Comparison of ENCODE assay signal across 24 cellular contexts in genomic region chr14:87109271-87109670, GRCh38.
"Had no signal": no experiment of that assay in that cellular context is flagged by ENCODE, and none has a peak within 500 bp of the region (broad histone marks: within the 10 kb centered on the region; RNA-seq: fewer than 3 reads in every experiment).

No MANE protein-coding gene starts in this region.

- ATAC-seq: activated CD8-positive, alpha-beta memory T cell treated with anti-CD3 and anti-CD28 coated beads, Interleukin-2, amount 10 ng/mL, durations not matched to agents 7 days and 5 days; PC-3; T-helper 17 cell; WTC11 had no signal

- H3K4me1 Mint-ChIP-seq: activated CD4-positive, alpha-beta T cell treated with anti-CD3 and anti-CD28 coated beads, Interleukin-2, amount 10 ng/mL, durations not matched to agents 24 days and 14 days; activated CD8-positive, alpha-beta memory T cell treated with anti-CD3 and anti-CD28 coated beads, Interleukin-2, amount 10 ng/mL, durations not matched to agents 7 days and 5 days; activated naive CD4-positive, alpha-beta T cell treated with anti-CD3 and anti-CD28 coated beads, Interleukin-2, amount 50 U/mL, for 24 hours; central memory CD8-positive, alpha-beta T cell; T-helper 17 cell had no signal

- H3K36me3 Mint-ChIP-seq: activated CD8-positive, alpha-beta memory T cell treated with anti-CD3 and anti-CD28 coated beads, Interleukin-2, amount 10 ng/mL, durations not matched to agents 7 days and 5 days; activated naive CD4-positive, alpha-beta T cell treated with anti-CD3 and anti-CD28 coated beads, Interleukin-2, amount 50 U/mL, for 24 hours; brain; WTC11 had no signal

- H3K9me3 Mint-ChIP-seq: activated CD4-positive, alpha-beta T cell treated with anti-CD3 and anti-CD28 coated beads, Interleukin-2, amount 10 ng/mL, durations not matched to agents 24 days and 14 days; activated T-helper 1 cell treated with anti-CD3 and anti-CD28 coated beads, Interleukin-12 subunit alpha, Interleukin-12 subunit beta, Interleukin-2, Interleukin-4 antibody, amounts not matched to agents 30 ng/mL and 10 ng/mL and 1 ng/mL, durations not matched to agents 14 hours and 24 hours and 36 hours; brain; WTC11 had no signal

- H3K4me3 Mint-ChIP-seq: activated CD4-positive, alpha-beta T cell treated with anti-CD3 and anti-CD28 coated beads, Interleukin-2, amount 10 ng/mL, durations not matched to agents 24 days and 14 days; activated CD8-positive, alpha-beta memory T cell treated with anti-CD3 and anti-CD28 coated beads, Interleukin-2, amount 10 ng/mL, durations not matched to agents 7 days and 5 days; activated naive CD4-positive, alpha-beta T cell treated with anti-CD3 and anti-CD28 coated beads, Interleukin-2, amount 50 U/mL, for 24 hours; activated T-cell treated with anti-CD3 and anti-CD28 coated beads, Interleukin-2, amount 50 U/mL, for 24 hours; activated T-helper 1 cell treated with anti-CD3 and anti-CD28 coated beads, Interleukin-12 subunit alpha, Interleukin-12 subunit beta, Interleukin-2, Interleukin-4 antibody, amounts not matched to agents 30 ng/mL and 10 ng/mL and 1 ng/mL, durations not matched to agents 14 hours and 24 hours and 36 hours; brain; central memory CD8-positive, alpha-beta T cell; T-helper 17 cell; WTC11 had no signal

- H3K27ac Mint-ChIP-seq: activated CD4-positive, alpha-beta T cell treated with anti-CD3 and anti-CD28 coated beads, Interleukin-2, amount 10 ng/mL, durations not matched to agents 24 days and 14 days; activated CD8-positive, alpha-beta memory T cell treated with anti-CD3 and anti-CD28 coated beads, Interleukin-2, amount 10 ng/mL, durations not matched to agents 7 days and 5 days; activated naive CD4-positive, alpha-beta T cell treated with anti-CD3 and anti-CD28 coated beads, Interleukin-2, amount 50 U/mL, for 24 hours; activated T-cell treated with anti-CD3 and anti-CD28 coated beads, Interleukin-2, amount 50 U/mL, for 24 hours; activated T-helper 1 cell treated with anti-CD3 and anti-CD28 coated beads, Interleukin-12 subunit alpha, Interleukin-12 subunit beta, Interleukin-2, Interleukin-4 antibody, amounts not matched to agents 30 ng/mL and 10 ng/mL and 1 ng/mL, durations not matched to agents 14 hours and 24 hours and 36 hours; brain; T-helper 17 cell; WTC11 had no signal

- DNase-seq: activated CD4-positive, alpha-beta T cell treated with anti-CD3 and anti-CD28 coated beads, Interleukin-2, amount 10 ng/mL, durations not matched to agents 24 days and 14 days; activated CD4-positive, alpha-beta T cell treated with anti-CD3 and anti-CD28 coated beads, Interleukin-2, amount 50 U/mL, for 48 hours; activated CD4-positive, CD25-positive, alpha-beta regulatory T cell treated with anti-CD3 and anti-CD28 coated beads, Interleukin-2, amount 50 U/mL, for 72 hours; activated CD8-positive, alpha-beta memory T cell treated with anti-CD3 and anti-CD28 coated beads, Interleukin-2, amount 10 ng/mL, durations not matched to agents 7 days and 5 days; activated effector memory CD4-positive, alpha-beta T cell treated with Interleukin-2 at 50 U/mL for 16 hours; activated naive CD4-positive, alpha-beta T cell; activated T-cell treated with anti-CD3 and anti-CD28 coated beads, Interleukin-2, amount 50 U/mL, for 24 hours; aorta; Kasumi-1; NCI-H1092; NCI-H1417; NCI-H2029 treated with DMSO at 0.1 percent for 48 hours; NCI-H345; NCI-H510A; NCI-H526 treated with DMSO at 0.1 percent for 48 hours; PC-3; SHP77; T-helper 17 cell; T-helper 9 cell had no signal

- H3K27me3 Mint-ChIP-seq: activated CD4-positive, alpha-beta T cell treated with anti-CD3 and anti-CD28 coated beads, Interleukin-2, amount 10 ng/mL, durations not matched to agents 24 days and 14 days; activated CD8-positive, alpha-beta memory T cell treated with anti-CD3 and anti-CD28 coated beads, Interleukin-2, amount 10 ng/mL, durations not matched to agents 7 days and 5 days; activated naive CD4-positive, alpha-beta T cell treated with anti-CD3 and anti-CD28 coated beads, Interleukin-2, amount 50 U/mL, for 24 hours; activated T-cell treated with anti-CD3 and anti-CD28 coated beads, Interleukin-2, amount 50 U/mL, for 24 hours; brain; central memory CD8-positive, alpha-beta T cell; T-helper 17 cell had no signal
